In the genomic region with DNA sequence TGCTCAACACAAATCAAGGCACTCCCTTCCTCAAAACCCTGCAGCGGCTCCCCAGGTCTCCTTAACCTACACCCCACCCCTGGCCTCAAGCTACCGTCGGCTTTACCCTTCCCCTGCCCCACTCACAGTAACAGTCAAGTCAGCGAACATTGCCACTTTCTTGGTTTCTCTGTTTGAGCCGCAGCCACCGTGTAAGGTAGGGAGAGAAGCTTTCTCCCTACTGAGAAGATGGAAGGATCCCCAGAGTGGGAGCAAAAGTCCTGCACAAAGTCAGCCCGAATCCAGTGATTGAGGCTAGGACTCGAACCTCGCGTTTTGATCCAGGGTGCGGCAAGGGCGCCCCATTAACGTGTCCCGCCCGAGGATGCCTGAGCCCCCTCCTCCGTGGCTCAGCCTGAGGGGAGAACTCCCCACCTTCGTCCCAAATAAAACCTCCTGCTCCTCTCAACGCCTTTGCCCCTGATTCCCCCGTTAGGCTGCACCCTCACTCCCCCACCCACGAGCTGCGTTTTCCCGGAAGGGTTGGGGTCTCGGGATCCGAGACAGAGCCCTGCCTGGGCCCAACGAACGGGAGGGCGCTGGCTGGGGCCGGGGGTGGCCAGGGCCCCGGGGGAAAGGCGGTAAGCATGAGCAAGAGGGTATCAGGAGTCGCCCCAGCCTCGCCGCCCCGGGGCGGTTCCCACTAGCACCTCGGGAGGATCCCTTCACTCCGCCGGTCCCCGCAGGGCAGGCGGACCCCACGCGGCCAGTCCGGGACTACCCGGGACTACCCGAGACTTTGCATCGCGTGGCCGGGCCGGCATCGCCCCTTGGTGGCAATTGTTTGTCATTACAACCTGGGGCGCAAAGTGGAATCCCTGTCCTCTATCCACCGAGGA, we compare ENCODE assay signal across 8 cellular contexts. TPM values are rescaled to one million over a fixed set of nuclear protein-coding genes. Genes with fewer than 3 reads are reported as not detected.
DNase-seq lines count a peak whose midpoint lies in the region; ATAC-seq and TF ChIP-seq lines count a peak whose summit lies in the region.

No MANE protein-coding gene starts in this region.

- CTCF ChIA-PET in activated B cell treated with CpG ODN at 0.5 μM for 24 hours (lab: Charles Lee) = interaction anchor here (0.8 to 3.6 kb wide), 2 partner anchors 51 to 76 kb away, joined by 3 to 15 read pairs; no protein-coding TSS in a partner anchor

- intact Hi-C loops in activated B cell treated with CpG ODN at 0.5 μM for 24 hours (cut with micrococcal nuclease) = loop anchor here (1.0 kb wide), 2 partner anchors 50 to 116 kb away; no protein-coding TSS in a partner anchor

- no peak overlapping the region for H3K27ac Mint-ChIP-seq in activated B cell treated with CpG ODN at 0.5 μM for 24 hours

- no peaks in the 10 kb centered on the region for H3K9me3 Mint-ChIP-seq in activated B cell treated with CpG ODN at 0.5 μM for 24 hours

- no peaks in the 10 kb centered on the region for H4K20me1 ChIP-seq in Loucy (ENCODE audit: insufficient read depth, low read length, poor library complexity, severe bottlenecking)

- H3K4me3 Mint-ChIP-seq in activated B cell treated with CpG ODN at 0.5 μM for 24 hours = no peak overlapping the region

- POLR2A ChIA-PET in activated B cell treated with CpG ODN at 0.5 μM for 24 hours (lab: Charles Lee) = no interaction called here

- peaks cover 23% of the 10 kb centered on the region for H3K27me3 Mint-ChIP-seq in activated B cell treated with CpG ODN at 0.5 μM for 24 hours

- H3K36me3 ChIP-seq in Loucy (ENCODE audit: insufficient read depth, low read length) = no peaks in the 10 kb centered on the region

- peak; percentile 91 for TF ChIP-seq CTCF in Loucy (conservative IDR thresholded peaks at IDR 0.05; ENCODE audit: low read length)
- no peak for TF ChIP-seq CTCF in activated B cell treated with CpG ODN at 0.5 μM for 24 hours (IDR thresholded peaks at IDR 0.05)
- TF ChIP-seq CTCF in cardiac fibroblast (IDR thresholded peaks at IDR 0.05; ENCODE audit: low read depth, low read length) = peak; percentile 88

- H3K4me1 Mint-ChIP-seq in activated B cell treated with CpG ODN at 0.5 μM for 24 hours = peaks cover 4% of the 10 kb centered on the region

- no peaks in the 10 kb centered on the region for H3K79me2 ChIP-seq in Loucy (ENCODE audit: insufficient read depth, low read length)

- H3K9me2 ChIP-seq in Loucy (replicated peaks; ENCODE audit: low read depth, low read length) = no peaks in the 10 kb centered on the region

- H2AFZ ChIP-seq in Loucy (ENCODE audit: low read length) = peak overlapping the region; percentile 62

- ATAC-seq in activated B cell treated with CpG ODN at 0.5 μM for 24 hours (ENCODE audit: low read depth) = peak; percentile 85
- ATAC-seq in GM21381 (IDR thresholded peaks at IDR 0.05; ENCODE audit: unreplicated experiment) = no peak
- no peak for ATAC-seq in HG03342 (IDR thresholded peaks at IDR 0.05; ENCODE audit: unreplicated experiment)

- H3K27me3 ChIP-seq in Loucy (ENCODE audit: insufficient read depth, low read length, poor library complexity, severe bottlenecking) = no peaks in the 10 kb centered on the region

- H3K9ac ChIP-seq in Loucy (ENCODE audit: low read depth, low read length, poor library complexity, severe bottlenecking) = no peak overlapping the region

- H3K4me1 ChIP-seq in Loucy (ENCODE audit: insufficient read depth, low read length, poor library complexity, severe bottlenecking) = no peaks in the 10 kb centered on the region

- H3K9me3 ChIP-seq in Loucy (ENCODE audit: insufficient read depth, low read depth, low read length) = no peaks in the 10 kb centered on the region

- DNase-seq in GDM1 (lab: John Stamatoyannopoulos, UW) (peak; percentile 20), activated B cell treated with CpG ODN at 0.5 μM for 24 hours (peak; percentile 50), cardiac fibroblast (ENCODE audit: low read depth in 2 of 2) (peak; percentile 64 to 69), islet precursor cell (peak; percentile 89)
- DNase-seq in stimulated activated CD4-positive, alpha-beta T cell treated with anti-CD3 and anti-CD28 coated beads, Interleukin-15, amount 100 ng/mL, for 24 hours = peak; percentile 82

- H3K4me3 ChIP-seq in Loucy (ENCODE audit: low read length, poor library complexity, severe bottlenecking) = no peak overlapping the region
- peak overlapping the region; percentile 42 to 44 for H3K4me3 ChIP-seq in cardiac fibroblast (replicated peaks in 1 of 2; ENCODE audit: low read depth in 2 of 2, low read length in 2 of 2)

- H3F3A ChIP-seq in Loucy (ENCODE audit: low read depth) = no peaks in the 10 kb centered on the region

- peak overlapping the region; percentile 44 for H3K4me2 ChIP-seq in Loucy (ENCODE audit: low read depth, low read length, poor library complexity, severe bottlenecking)

- H3K36me3 Mint-ChIP-seq in activated B cell treated with CpG ODN at 0.5 μM for 24 hours (ENCODE audit: low read depth) = no peaks in the 10 kb centered on the region

RNA-seq across cellular contexts. Expression of a gene that starts 9.9 kb away (rescaled TPM):
- 1.0 and 1.2 TPM in 2 replicates for total RNA-seq in activated B cell treated with CpG ODN at 0.5 μM for 24 hours

RNA-seq across cellular contexts. Expression of a gene that starts 20.3 kb away (rescaled TPM):
- 23.0 and 24.6 TPM in 2 replicates for total RNA-seq in activated B cell treated with CpG ODN at 0.5 μM for 24 hours

RNA-seq across cellular contexts. Expression of a gene that starts 40.8 kb away (rescaled TPM):
- not detected in 2 replicates for total RNA-seq in activated B cell treated with CpG ODN at 0.5 μM for 24 hours

RNA-seq across cellular contexts. Expression of a gene that starts 52.2 kb away (rescaled TPM):
- total RNA-seq in activated B cell treated with CpG ODN at 0.5 μM for 24 hours = not detected in 2 replicates

Comparison
In these comparisons a context has a peak if more than half of its experiments do, and no peak if none do; other contexts are left out.
1. DNase-seq: peak in every context shown above with its lines; median percentile 89 in islet precursor cell; 82 in stimulated activated CD4-positive, alpha-beta T cell treated with anti-CD3 and anti-CD28 coated beads, Interleukin-15, amount 100 ng/mL, for 24 hours; 66 in cardiac fibroblast; 50 in activated B cell treated with CpG ODN at 0.5 μM for 24 hours; 20 in GDM1.